Comparison of ENCODE assay signal across 1 cellular context in the genomic region with DNA sequence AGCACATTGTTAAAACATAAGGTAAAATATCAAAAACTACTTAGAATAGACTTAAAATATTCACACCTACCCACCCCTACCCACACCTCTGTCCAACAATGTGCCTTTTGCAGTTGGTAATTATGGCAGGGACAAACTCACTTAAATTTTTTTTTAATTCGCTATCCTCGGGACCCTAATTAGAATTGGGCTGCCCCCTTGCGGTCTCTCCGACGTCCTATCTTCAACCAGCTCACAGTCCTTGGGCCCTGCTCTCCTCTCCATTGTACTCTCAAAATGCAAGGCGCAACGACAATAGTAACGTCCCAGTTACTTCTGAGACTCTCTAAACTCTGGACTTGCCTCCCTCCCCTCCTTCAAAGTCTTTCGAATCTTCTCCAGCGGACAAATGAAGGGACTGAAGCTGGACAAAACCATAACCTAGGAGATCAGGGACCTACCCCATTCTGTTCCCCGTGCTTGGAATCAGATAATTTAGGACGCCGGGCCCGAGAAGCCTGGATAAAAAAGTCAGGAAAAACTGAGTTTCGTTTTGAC.
A peak's percentile ranks its signal among the peaks of the same experiment; 100 is the strongest.
TF ChIP-seq lines count a peak whose summit lies in the region.

No MANE protein-coding gene starts in this region.

TF ChIP-seq in IMR-90, 13 proteins besides CTCF, POLR2A, EP300 and RAD21:
- TF ChIP-seq NFE2L2 (IDR thresholded peaks at IDR 0.05; ENCODE audit: low read depth, low read length) (no peak), MAFK (IDR thresholded peaks at IDR 0.05; ENCODE audit: low read depth, low read length) (no peak), SMC3 (IDR thresholded peaks at IDR 0.05; ENCODE audit: low read depth, low read length) (peak; percentile 73), BHLHE40 (IDR thresholded peaks at IDR 0.05; ENCODE audit: low read depth, low read length) (no peak)
- TF ChIP-seq, protein P1, sequence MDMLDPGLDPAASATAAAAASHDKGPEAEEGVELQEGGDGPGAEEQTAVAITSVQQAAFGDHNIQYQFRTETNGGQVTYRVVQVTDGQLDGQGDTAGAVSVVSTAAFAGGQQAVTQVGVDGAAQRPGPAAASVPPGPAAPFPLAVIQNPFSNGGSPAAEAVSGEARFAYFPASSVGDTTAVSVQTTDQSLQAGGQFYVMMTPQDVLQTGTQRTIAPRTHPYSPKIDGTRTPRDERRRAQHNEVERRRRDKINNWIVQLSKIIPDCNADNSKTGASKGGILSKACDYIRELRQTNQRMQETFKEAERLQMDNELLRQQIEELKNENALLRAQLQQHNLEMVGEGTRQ (IDR thresholded peaks at IDR 0.05; ENCODE audit: low read depth, low read length): no peak
- TF ChIP-seq, protein P2, sequence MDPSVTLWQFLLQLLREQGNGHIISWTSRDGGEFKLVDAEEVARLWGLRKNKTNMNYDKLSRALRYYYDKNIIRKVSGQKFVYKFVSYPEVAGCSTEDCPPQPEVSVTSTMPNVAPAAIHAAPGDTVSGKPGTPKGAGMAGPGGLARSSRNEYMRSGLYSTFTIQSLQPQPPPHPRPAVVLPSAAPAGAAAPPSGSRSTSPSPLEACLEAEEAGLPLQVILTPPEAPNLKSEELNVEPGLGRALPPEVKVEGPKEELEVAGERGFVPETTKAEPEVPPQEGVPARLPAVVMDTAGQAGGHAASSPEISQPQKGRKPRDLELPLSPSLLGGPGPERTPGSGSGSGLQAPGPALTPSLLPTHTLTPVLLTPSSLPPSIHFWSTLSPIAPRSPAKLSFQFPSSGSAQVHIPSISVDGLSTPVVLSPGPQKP (IDR thresholded peaks at IDR 0.05; ENCODE audit: borderline replicate concordance, low read depth, low read length): no peak
